21 cellular contexts compared by ENCODE assay signal in the genomic region with DNA sequence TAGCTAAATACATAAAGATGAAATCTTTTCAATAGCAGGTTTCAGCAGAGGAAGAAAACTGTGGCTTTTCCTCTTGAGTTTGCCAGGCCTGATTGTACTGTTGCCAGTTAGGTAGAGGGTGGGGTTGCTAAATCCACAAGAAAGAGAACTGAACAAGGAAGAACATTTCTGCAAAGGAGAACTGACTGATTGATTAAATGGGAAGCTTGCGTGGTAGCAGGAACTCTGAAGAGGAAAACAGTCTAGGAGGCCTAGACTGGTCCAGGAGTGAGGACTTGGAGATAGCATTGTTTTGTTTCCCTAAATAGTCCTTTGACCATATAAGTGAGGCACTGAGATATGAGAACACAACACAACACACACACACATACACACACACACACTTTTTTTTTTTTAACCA. TPM values are rescaled to one million over a fixed set of nuclear protein-coding genes. Genes with fewer than 3 reads are reported as not detected.
DNase-seq lines count a peak whose midpoint lies in the region; ATAC-seq, FAIRE-seq and TF ChIP-seq lines count a peak whose summit lies in the region.
"Had no signal": no experiment of that assay in that cellular context is flagged by ENCODE, and none has a peak within 500 bp of the region (broad histone marks: within the 10 kb centered on the region; RNA-seq: fewer than 3 reads in every experiment).

No MANE protein-coding gene starts in this region.

- H3K4me3 ChIP-seq in left lung, result no peak overlapping the region
- H3K4me3 ChIP-seq in stomach, result no peak overlapping the region
- H3K4me3 ChIP-seq: GM12878, GM23248 had no signal

- peak; percentile 46 for FAIRE-seq in HTR-8/SVneo (lab: Jason Lieb, UNC)
- FAIRE-seq: G401.6, GM12878 had no signal

- POLR2A ChIA-PET in GM10248 (lab: Yijun Ruan, JAX), result no interaction called here

- H3K4me1 ChIP-seq in left lung, result peaks cover 0 to 13% of the 10 kb centered on the region in 2 donors
- peaks cover 0 to 18% (median 6%) of the 10 kb centered on the region in 4 donors for H3K4me1 ChIP-seq in stomach

- H3K27me3 ChIP-seq in left lung (no peaks in the 10 kb centered on the region), stomach (no peaks in the 10 kb centered on the region)

- no peak for TF ChIP-seq EP300 in stomach (IDR thresholded peaks at IDR 0.05)

- no peak for DNase-seq in HTR-8/SVneo (ENCODE audit: insufficient read length, low spot score)
- no peak for DNase-seq in left lung
- peak; percentile 56 for DNase-seq in stomach
- no peak for DNase-seq in GM10248 (ENCODE audit: extremely low spot score)
- DNase-seq in AG08396 (ENCODE audit: low spot score), result no peak
- DNase-seq: AML-193; CD4-positive, CD25-positive, alpha-beta regulatory T cell; DND-41; GM23248; NCI-H1048; NCI-H146; NCI-H2081; NCI-H510A; NCI-H774 had no signal

- intact Hi-C loops in left lung (cut with DNase I), result no loop called here
- intact Hi-C loops in stomach (cut with DNase I; ENCODE audit: low total_unique reads), result no loop called here

- H3K36me3 ChIP-seq in left lung, result no peaks in the 10 kb centered on the region
- no peaks in the 10 kb centered on the region for H3K36me3 ChIP-seq in stomach

- H3K27ac ChIP-seq in C4-2B, result peak overlapping the region; percentile 68
- H3K27ac ChIP-seq in left lung, result peak overlapping the region in 1 of 2 donors; percentile 61
- peak overlapping the region in 4 of 5 donors; percentile 38 to 80 (median 70) for H3K27ac ChIP-seq in stomach
- H3K27ac ChIP-seq: GM23248, KMS-11 had no signal

- CTCF ChIA-PET in GM10248 (lab: Yijun Ruan, JAX), result interaction anchor here (0.9 to 1.1 kb wide), 4 partner anchors 15 to 85 kb away, joined by 3 to 5 read pairs (median 4); a partner anchor contains a TSS

- ATAC-seq in left lung (peak; percentile 49), HG03196 (IDR thresholded peaks at IDR 0.05; ENCODE audit: unreplicated experiment) (no peak)
- ATAC-seq: GM12878, HCT116 had no signal

- TF ChIP-seq CTCF in C4-2B (conservative IDR thresholded peaks at IDR 0.05) (no peak), left lung (IDR thresholded peaks at IDR 0.05) (no peak), stomach (IDR thresholded peaks at IDR 0.05) (no peak), GM10248 (IDR thresholded peaks at IDR 0.05; ENCODE audit: control extremely low read depth, extremely low read depth, low read depth, missing control alignments) (no peak)

- H3K9me3 ChIP-seq in left lung, result no peaks in the 10 kb centered on the region
- no peaks in the 10 kb centered on the region for H3K9me3 ChIP-seq in stomach

- 29 to 63% (median 48%) methylated on average over 1 of the region's 1 CpG for WGBS in stomach, 5 donors

- no peak for TF ChIP-seq POLR2A in stomach (IDR thresholded peaks at IDR 0.05)

RNA-seq across cellular contexts. Expression of a gene that starts 18.8 kb away (rescaled TPM):
- 10 to 100 TPM in 1 of 2 donors, 1 to 10 TPM in 1; 3.0 to 19.5 TPM for total RNA-seq in left lung
- total RNA-seq in stomach, result 10 to 100 TPM in 1 of 5 donors, under 1 TPM in 1, not detected in 3; 0.73 to 33.0 TPM
- 1 to 10 TPM in 1 of 3 donors, under 1 TPM in 1, not detected in 1; 0.37 to 1.2 TPM for polyA plus RNA-seq in stomach
- total RNA-seq: CD4-positive, CD25-positive, alpha-beta regulatory T cell; GM23248; MCF 10A had no signal
- polyA plus RNA-seq: CD4-positive, CD25-positive, alpha-beta regulatory T cell; GM23248 had no signal

RNA-seq across cellular contexts. Expression of a gene that starts 18.9 kb away (rescaled TPM):
- total RNA-seq in left lung (under 1 TPM in 1 of 2 donors, not detected in 1; 0.73 TPM), stomach (1 to 10 TPM in 2 of 5 donors, not detected in 3; 2.2 to 3.3 TPM)
- polyA plus RNA-seq in stomach, result under 1 TPM in 1 of 3 donors, not detected in 2; 0.03 TPM
- total RNA-seq: CD4-positive, CD25-positive, alpha-beta regulatory T cell; GM23248; MCF 10A had no signal
- polyA plus RNA-seq: CD4-positive, CD25-positive, alpha-beta regulatory T cell; GM23248 had no signal

RNA-seq across cellular contexts. Expression of a gene that starts 47.9 kb away (rescaled TPM):
- total RNA-seq in left lung, result 10 to 100 TPM; 79.2 to 91.3 TPM
- 100 to 1,000 TPM in 1 of 5 donors, 10 to 100 TPM in 3, 1 to 10 TPM in 1; 5.8 to 127 (median 15.8) TPM for total RNA-seq in stomach
- polyA plus RNA-seq in stomach, result 10 to 100 TPM in 2 of 3 donors, 1 to 10 TPM in 1; 10.0 to 38.8 (median 11.8) TPM
- total RNA-seq: CD4-positive, CD25-positive, alpha-beta regulatory T cell; GM12878; GM23248; MCF 10A had no signal
- polyA plus RNA-seq: CD4-positive, CD25-positive, alpha-beta regulatory T cell had no signal
